ENCODE assay signal across 26 cellular contexts in the genomic region with DNA sequence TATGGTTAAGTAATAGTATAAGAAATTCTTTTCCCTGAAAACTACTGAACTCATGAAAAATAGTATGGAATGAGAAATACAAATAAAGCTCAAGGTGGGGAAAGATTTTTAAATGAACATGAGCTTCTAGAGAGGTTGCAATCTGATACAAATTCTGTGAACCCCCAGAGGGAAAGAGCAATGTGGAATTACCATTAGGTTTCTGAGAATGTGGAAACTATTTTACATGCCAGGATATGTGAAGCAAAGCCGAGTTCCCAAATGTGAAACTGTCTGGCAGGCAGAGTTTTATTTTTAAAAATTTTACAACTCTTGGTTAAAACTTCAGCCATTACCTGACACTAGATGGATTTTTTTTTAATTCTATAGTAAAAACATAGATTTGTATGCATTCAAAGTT.
A peak's percentile ranks its signal among the peaks of the same experiment; 100 is the strongest.
DNase-seq lines count a peak whose midpoint lies in the region; ATAC-seq and TF ChIP-seq lines count a peak whose summit lies in the region.
"Had no signal": no experiment of that assay in that cellular context is flagged by ENCODE, and none has a peak within 500 bp of the region (broad histone marks: within the 10 kb centered on the region; RNA-seq: fewer than 3 reads in every experiment).

No MANE protein-coding gene starts in this region.

- H3K27me3 ChIP-seq in SK-N-SH (ENCODE audit: insufficient read depth), result no peaks in the 10 kb centered on the region
- no peaks in the 10 kb centered on the region for H3K27me3 ChIP-seq in hepatocyte
- H3K27me3 ChIP-seq in thoracic aorta (replicated peaks; ENCODE audit: insufficient read depth), result no peaks in the 10 kb centered on the region
- H3K27me3 ChIP-seq in colonic mucosa, result no peaks in the 10 kb centered on the region

- H3K27ac ChIP-seq in SK-N-SH (ENCODE audit: low read depth in 2 of 2, low read length in 1 of 2) (no peak overlapping the region), hepatocyte (no peak overlapping the region), thoracic aorta (peak overlapping the region; percentile 72 to 81), colonic mucosa (no peak overlapping the region)
- H3K27ac ChIP-seq: 22Rv1, RWPE1, WERI-Rb-1 had no signal

- 59% methylated on average over 1 of the region's 1 CpG for WGBS in SK-N-SH (ENCODE audit: low lambda C conversion rate)
- WGBS in hepatocyte (ENCODE audit: low lambda C conversion rate, missing lambda C conversion rate), result 80% methylated on average over 1 of the region's 1 CpG

- no peak overlapping the region for H3K4me2 ChIP-seq in SK-N-SH
- H3K4me2 ChIP-seq in hepatocyte, result peak overlapping the region; percentile 8

- H3K9me3 ChIP-seq in SK-N-SH (no peaks in the 10 kb centered on the region), hepatocyte (ENCODE audit: low read depth) (no peaks in the 10 kb centered on the region), thoracic aorta (no peaks in the 10 kb centered on the region), colonic mucosa (no peaks in the 10 kb centered on the region)

- no peaks in the 10 kb centered on the region for H3F3A ChIP-seq in SK-N-SH (replicated peaks; ENCODE audit: insufficient read depth)

- H3K79me2 ChIP-seq in SK-N-SH (ENCODE audit: insufficient read depth) (no peaks in the 10 kb centered on the region), hepatocyte (no peaks in the 10 kb centered on the region)

- H4K20me1 ChIP-seq in SK-N-SH (ENCODE audit: insufficient read depth) (no peaks in the 10 kb centered on the region), hepatocyte (ENCODE audit: insufficient read depth, poor library complexity, severe bottlenecking) (no peaks in the 10 kb centered on the region)

- no peaks in the 10 kb centered on the region for H3K36me3 ChIP-seq in SK-N-SH (replicated peaks in 1 of 2; ENCODE audit: control insufficient read depth in 1 of 2, insufficient read depth in 2 of 2, low read length in 1 of 2)
- H3K36me3 ChIP-seq in hepatocyte (replicated peaks; ENCODE audit: insufficient read depth, low read depth), result no peaks in the 10 kb centered on the region
- no peaks in the 10 kb centered on the region for H3K36me3 ChIP-seq in thoracic aorta
- no peaks in the 10 kb centered on the region for H3K36me3 ChIP-seq in colonic mucosa
- H3K36me3 ChIP-seq: WERI-Rb-1 had no signal

- H2AFZ ChIP-seq in SK-N-SH (ENCODE audit: low read depth), result peak overlapping the region; percentile 52; the same call in 1 of the 2 replicates
- no peak overlapping the region for H2AFZ ChIP-seq in hepatocyte

- POLR2A ChIA-PET in SK-N-SH (lab: Yijun Ruan, JAX), result no interaction called here

- no peak overlapping the region for H3K4me3 ChIP-seq in SK-N-SH (ENCODE audit: low read depth in 2 of 2, low read length in 1 of 2)
- H3K4me3 ChIP-seq in astrocyte of the spinal cord (ENCODE audit: low read depth, low read length), result no peak overlapping the region
- no peak overlapping the region for H3K4me3 ChIP-seq in hepatocyte
- H3K4me3 ChIP-seq in thoracic aorta, result peak overlapping the region; percentile 59
- no peak overlapping the region for H3K4me3 ChIP-seq in colonic mucosa

- H3K9ac ChIP-seq in SK-N-SH (no peak overlapping the region), colonic mucosa (ENCODE audit: low read depth in 2 of 2, low read length in 2 of 2) (no peak overlapping the region)

- no peaks in the 10 kb centered on the region for H3K9me2 ChIP-seq in SK-N-SH
- no peaks in the 10 kb centered on the region for H3K9me2 ChIP-seq in hepatocyte (replicated peaks; ENCODE audit: insufficient read depth)

- DNase-seq in SK-N-SH (no peak), astrocyte of the spinal cord (ENCODE audit: low read depth, low spot score) (peak; percentile 9), hepatocyte (ENCODE audit: low spot score) (no peak), thoracic aorta (ENCODE audit: low spot score) (no peak), mucosa of gallbladder (ENCODE audit: low spot score) (no peak), colonic mucosa (no peak)
- DNase-seq in stimulated activated naive CD4-positive, alpha-beta T cell (lab: John Stamatoyannopoulos, UW), result no peak
- DNase-seq: activated CD4-positive, alpha-beta T cell treated with anti-CD3 and anti-CD28 coated beads, Interleukin-2, amount 10 ng/mL, durations not matched to agents 7 days and 5 days; activated CD8-positive, alpha-beta memory T cell treated with anti-CD3 and anti-CD28 coated beads, Interleukin-2, amount 10 ng/mL, durations not matched to agents 7 days and 5 days; activated naive CD4-positive, alpha-beta T cell treated with anti-CD3 and anti-CD28 coated beads for 36 hours; activated T-cell treated with anti-CD3 and anti-CD28 coated beads, Interleukin-2, amount 50 U/mL, for 72 hours; amygdala; caudate nucleus; DMS53; foreskin melanocyte; hypothalamus; NCI-H1105; NCI-H1930; NCI-H2227 treated with DMSO at 0.1 percent for 48 hours; NCI-H748 treated with DMSO at 0.1 percent for 48 hours; stimulated activated CD4-positive, alpha-beta T cell treated with anti-CD3 and anti-CD28 coated beads, Interleukin-4, amount 100 ng/mL, for 4 hours; stimulated activated naive CD4-positive, alpha-beta T cell treated with Interleukin-2 at 50 U/mL for 16 hours; WERI-Rb-1 had no signal

- CTCF ChIA-PET in SK-N-SH (lab: Yijun Ruan, JAX), result no interaction called here

- in situ Hi-C loops in astrocyte of the spinal cord (cut with HindIII; ENCODE audit: low sequenced_read_pairs), result no loop called here

- no peak for TF ChIP-seq EP300 in SK-N-SH (IDR thresholded peaks at IDR 0.05; ENCODE audit: borderline replicate concordance in 1 of 2, low read depth in 1 of 2, low read length in 1 of 2)

- intact Hi-C loops in colonic mucosa (cut with DNase I), result no loop called here

- no peak for TF ChIP-seq CTCF in SK-N-SH (IDR thresholded peaks at IDR 0.05)
- TF ChIP-seq CTCF in astrocyte of the spinal cord (IDR thresholded peaks at IDR 0.05; ENCODE audit: low read depth, low read length), result no peak
- TF ChIP-seq CTCF in hepatocyte (IDR thresholded peaks at IDR 0.05; ENCODE audit: poor library complexity), result no peak
- no peak for TF ChIP-seq CTCF in thoracic aorta (IDR thresholded peaks at IDR 0.05)
- TF ChIP-seq CTCF in colonic mucosa (IDR thresholded peaks at IDR 0.05), result no peak

- H3K4me1 ChIP-seq in SK-N-SH (ENCODE audit: control insufficient read depth in 1 of 2, insufficient read depth in 2 of 2, low read depth in 1 of 2, low read length in 1 of 2) (no peaks in the 10 kb centered on the region; a peak in 1 of 4 replicates), hepatocyte (ENCODE audit: insufficient read depth) (no peaks in the 10 kb centered on the region), thoracic aorta (ENCODE audit: control insufficient read depth in 1 of 2, low read depth in 2 of 2) (peaks cover 9 to 11% of the 10 kb centered on the region in 2 donors), colonic mucosa (no peaks in the 10 kb centered on the region)

- ATAC-seq in SK-N-SH treated with all-trans-retinoic acid at 6 μM for 48 hours (no peak), thoracic aorta (ENCODE audit: insufficient number of reproducible peaks, low FRiP score, low read depth) (no peak)
- ATAC-seq: activated CD8-positive, alpha-beta memory T cell treated with anti-CD3 and anti-CD28 coated beads, Interleukin-2, amount 10 ng/mL, durations not matched to agents 7 days and 5 days; activated T-cell treated with anti-CD3 and anti-CD28 coated beads, Interleukin-2, amount 50 U/mL, for 72 hours had no signal

- no peak for TF ChIP-seq RAD21 in SK-N-SH (IDR thresholded peaks at IDR 0.05; ENCODE audit: low read length)

TF ChIP-seq in SK-N-SH, 30 proteins besides CTCF, POLR2A, EP300 and RAD21 (continues in another document):
- no peak for TF ChIP-seq TAF1 (IDR thresholded peaks at IDR 0.05; ENCODE audit: borderline replicate concordance, low read depth, low read length)
- no peak for TF ChIP-seq RXRA (IDR thresholded peaks at IDR 0.05; ENCODE audit: borderline replicate concordance, low read depth)
- TF ChIP-seq GATA2 (CRISPR knock-in tag; IDR thresholded peaks at IDR 0.05), result no peak

TF ChIP-seq in SK-N-SH treated with all-trans-retinoic acid at 6 μM for 48 hours, 23 proteins besides CTCF, POLR2A, EP300 and RAD21 (continues in another document):
- TF ChIP-seq ISL1 (CRISPR knock-in tag; IDR thresholded peaks at IDR 0.05) (no peak), CSDC2 (CRISPR knock-in tag; IDR thresholded peaks at IDR 0.05) (no peak), TOX (CRISPR knock-in tag; IDR thresholded peaks at IDR 0.05; ENCODE audit: borderline replicate concordance) (no peak), TCF4 (CRISPR knock-in tag; IDR thresholded peaks at IDR 0.05; ENCODE audit: borderline replicate concordance) (no peak), ZC3H10 (CRISPR knock-in tag; IDR thresholded peaks at IDR 0.05) (no peak), BACH2 (CRISPR knock-in tag; IDR thresholded peaks at IDR 0.05; ENCODE audit: borderline replicate concordance) (no peak), ESRRG (CRISPR knock-in tag; IDR thresholded peaks at IDR 0.05) (no peak), SNAI2 (CRISPR knock-in tag; IDR thresholded peaks at IDR 0.05) (no peak), OSR1 (CRISPR knock-in tag; IDR thresholded peaks at IDR 0.05) (no peak), ZFP3 (CRISPR knock-in tag; IDR thresholded peaks at IDR 0.05) (no peak), POU6F1 (CRISPR knock-in tag; IDR thresholded peaks at IDR 0.05; ENCODE audit: borderline replicate concordance, low read depth) (no peak)

Comparison
In these comparisons a context has a peak if more than half of its experiments do, and no peak if none do; other contexts are left out.
1. H3K27ac ChIP-seq: peak in thoracic aorta (2 of 2); none in SK-N-SH (0 of 2), hepatocyte (single experiment) and colonic mucosa (single experiment).